Comparison of ENCODE assay signal across 18 cellular contexts in genomic region chr9:69261636-69262035, GRCh38.
"Had no signal": no experiment of that assay in that cellular context is flagged by ENCODE, and none has a peak within 500 bp of the region (broad histone marks: within the 10 kb centered on the region; RNA-seq: fewer than 3 reads in every experiment).

No MANE protein-coding gene starts in this region.

- H3K36me3 Mint-ChIP-seq: immature natural killer cell, naive B cell had no signal

- H3K4me3 Mint-ChIP-seq: immature natural killer cell, nephron had no signal

- H3K4me1 Mint-ChIP-seq: immature natural killer cell, naive B cell, nephron had no signal

- H3K27ac Mint-ChIP-seq: immature natural killer cell, nephron had no signal

- H3K9me3 ChIP-seq: gastroesophageal sphincter, left ventricle myocardium inferior had no signal

- H3K4me1 ChIP-seq: gastroesophageal sphincter had no signal

- H3K4me2 ChIP-seq: smooth muscle cell had no signal

- H3K9me3 Mint-ChIP-seq: immature natural killer cell, nephron had no signal

- FAIRE-seq: keratinocyte, urothelium cell line had no signal

- ATAC-seq: gastroesophageal sphincter had no signal

- H3K4me3 ChIP-seq: dorsolateral prefrontal cortex, gastroesophageal sphincter, left ventricle myocardium inferior, lung, smooth muscle cell had no signal

- H3K27ac ChIP-seq: dorsolateral prefrontal cortex, gastroesophageal sphincter, left ventricle myocardium inferior had no signal

- DNase-seq: cortex of kidney; dorsolateral prefrontal cortex; effector CD8-positive, alpha-beta T cell; glutamatergic neuron; immature natural killer cell; left ventricle myocardium inferior; mesenchymal stem cell; naive B cell; posterior cingulate gyrus; stimulated activated CD4-positive, alpha-beta T cell treated with anti-CD3 and anti-CD28 coated beads, Interleukin-2, amount 100 ng/mL, for 48 hours; stimulated activated naive CD4-positive, alpha-beta T cell treated with Interleukin-2 at 50 U/mL for 16 hours; trophoblast cell had no signal

- H3K27me3 ChIP-seq: dorsolateral prefrontal cortex, gastroesophageal sphincter had no signal
